Comparison of ENCODE assay signal across 26 cellular contexts in genomic region chr5:81081461-81081835, GRCh38.
DNase-seq lines count a peak whose midpoint lies in the region; ATAC-seq and TF ChIP-seq lines count a peak whose summit lies in the region.
"Had no signal": no experiment of that assay in that cellular context is flagged by ENCODE, and none has a peak within 500 bp of the region (broad histone marks: within the 10 kb centered on the region; RNA-seq: fewer than 3 reads in every experiment).

No MANE protein-coding gene starts in this region.

- no peak overlapping the region for H3K4me3 ChIP-seq in fibroblast of mammary gland (ENCODE audit: control insufficient read depth, low read depth, low read length)
- H3K4me3 ChIP-seq: ascending aorta, GM23248, smooth muscle cell, suprapubic skin, uterus had no signal

- no peaks in the 10 kb centered on the region for H3K27me3 Mint-ChIP-seq in activated CD4-positive, alpha-beta T cell treated with anti-CD3 and anti-CD28 coated beads for 36 hours
- H3K27me3 Mint-ChIP-seq in effector memory CD8-positive, alpha-beta T cell = no peaks in the 10 kb centered on the region
- H3K27me3 Mint-ChIP-seq: CD4-positive, alpha-beta memory T cell had no signal

- intact Hi-C loops in activated CD4-positive, alpha-beta T cell treated with anti-CD3 and anti-CD28 coated beads for 36 hours (cut with DNase I, micrococcal nuclease) = no loop called here

- H3K4me3 Mint-ChIP-seq in activated CD4-positive, alpha-beta T cell treated with anti-CD3 and anti-CD28 coated beads for 36 hours = no peak overlapping the region
- no peak overlapping the region for H3K4me3 Mint-ChIP-seq in effector memory CD8-positive, alpha-beta T cell
- H3K4me3 Mint-ChIP-seq: CD4-positive, alpha-beta memory T cell had no signal

- ATAC-seq in HG02840 (IDR thresholded peaks at IDR 0.05; ENCODE audit: low FRiP score, unreplicated experiment) = no peak
- ATAC-seq in activated CD4-positive, alpha-beta T cell treated with anti-CD3 and anti-CD28 coated beads for 36 hours = no peak
- ATAC-seq in effector memory CD8-positive, alpha-beta T cell (replicated peaks) = no peak

- no peaks in the 10 kb centered on the region for H3K4me1 Mint-ChIP-seq in activated CD4-positive, alpha-beta T cell treated with anti-CD3 and anti-CD28 coated beads for 36 hours
- H3K4me1 Mint-ChIP-seq in effector memory CD8-positive, alpha-beta T cell (ENCODE audit: low read depth in 2 of 2) = peaks cover 3 to 4% of the 10 kb centered on the region in 2 donors

- POLR2A ChIA-PET in activated CD4-positive, alpha-beta T cell treated with anti-CD3 and anti-CD28 coated beads for 36 hours (lab: Charles Lee) = no interaction called here

- H3K36me3 Mint-ChIP-seq in activated CD4-positive, alpha-beta T cell treated with anti-CD3 and anti-CD28 coated beads for 36 hours (ENCODE audit: low read depth) = peaks cover 30% of the 10 kb centered on the region
- H3K36me3 Mint-ChIP-seq in effector memory CD8-positive, alpha-beta T cell (ENCODE audit: insufficient read depth) = peaks cover 8% of the 10 kb centered on the region

- DNase-seq in SK-MEL-5 (ENCODE audit: low read depth, low spot score) = peak; percentile 81
- peak; percentile 1 for DNase-seq in fibroblast of mammary gland (ENCODE audit: low read depth)
- peak; percentile 76 for DNase-seq in midbrain (lab: John Stamatoyannopoulos, UW)
- DNase-seq in activated CD4-positive, alpha-beta T cell treated with anti-CD3 and anti-CD28 coated beads for 36 hours = no peak
- no peak for DNase-seq in effector memory CD8-positive, alpha-beta T cell
- DNase-seq: activated CD4-positive, alpha-beta T cell treated with anti-CD3 and anti-CD28 coated beads, Interleukin-2, amount 50 U/mL, for 1 hour; activated naive CD4-positive, alpha-beta T cell treated with anti-CD3 and anti-CD28 coated beads, Interleukin-2, amount 50 U/mL, for 16 hours; CD4-positive, alpha-beta memory T cell; effector CD4-positive, alpha-beta T cell; GM23248; kidney glomerular epithelial cell; mammary epithelial cell; NCI-H1105 treated with DMSO at 0.1 percent for 48 hours; NCI-H2081; NCI-H446; OCI-M1; retina; Right ventricle myocardium superior; stimulated activated CD4-positive, alpha-beta T cell treated with anti-CD3 and anti-CD28 coated beads, Interleukin-2, amount 100 ng/mL, for 24 hours; T-helper 9 cell had no signal

- H3K9me3 Mint-ChIP-seq in activated CD4-positive, alpha-beta T cell treated with anti-CD3 and anti-CD28 coated beads for 36 hours (ENCODE audit: low read depth) = peaks cover 6% of the 10 kb centered on the region
- no peaks in the 10 kb centered on the region for H3K9me3 Mint-ChIP-seq in effector memory CD8-positive, alpha-beta T cell

- CTCF ChIA-PET in activated CD4-positive, alpha-beta T cell treated with anti-CD3 and anti-CD28 coated beads for 36 hours (lab: Charles Lee) = no interaction called here

- H3K27ac Mint-ChIP-seq in activated CD4-positive, alpha-beta T cell treated with anti-CD3 and anti-CD28 coated beads for 36 hours = no peak overlapping the region
- no peak overlapping the region for H3K27ac Mint-ChIP-seq in effector memory CD8-positive, alpha-beta T cell

- peak overlapping the region; percentile 92 for H3K27ac ChIP-seq in temporal lobe (ENCODE audit: low read depth, low read length)
- H3K27ac ChIP-seq: ascending aorta, GM23248, suprapubic skin, uterus had no signal

- in situ Hi-C loops in SK-MEL-5 (cut with HindIII; ENCODE audit: low pct_unique_long_range_greater_than_20kb, low sequenced_read_pairs) = no loop called here

- no peak for TF ChIP-seq CTCF in fibroblast of mammary gland (conservative IDR thresholded peaks at IDR 0.05; ENCODE audit: control insufficient read depth, insufficient read depth, low read depth, low read length)

Comparison
In these comparisons a context has a peak if more than half of its experiments do, and no peak if none do; other contexts are left out.
1. DNase-seq: peak in SK-MEL-5 (single experiment), fibroblast of mammary gland (single experiment) and midbrain (single experiment); none in activated CD4-positive, alpha-beta T cell treated with anti-CD3 and anti-CD28 coated beads for 36 hours (single experiment) and effector memory CD8-positive, alpha-beta T cell (0 of 3).